ENCODE assay signal across 1 cellular context in genomic region chr7:101173752-101174244, GRCh38.
TF ChIP-seq lines count a peak whose summit lies in the region.

No MANE protein-coding gene starts in this region.

TF ChIP-seq in K562, 482 proteins besides CTCF, POLR2A, EP300 and RAD21 (continued from another document):
- 0 out of 2 replicates have a peak, but pooled peaks have one; percentile 8 for TF ChIP-seq TFAP4 (CRISPR knock-in tag; IDR thresholded peaks at IDR 0.05; ENCODE audit: borderline replicate concordance)
- 0 out of 2 replicates have a peak, but pooled peaks have one; percentile 22 for TF ChIP-seq HDAC2 (IDR thresholded peaks at IDR 0.05)
- peak; percentile 37; the same call in 1 of the 2 replicates for TF ChIP-seq MIER1 (IDR thresholded peaks at IDR 0.05; ENCODE audit: low read depth)
- no peak for TF ChIP-seq TAF15 (IDR thresholded peaks at IDR 0.05; ENCODE audit: low read depth, low read length)
- no peak for TF ChIP-seq ZNF165 (CRISPR knock-in tag; IDR thresholded peaks at IDR 0.05; ENCODE audit: borderline replicate concordance)
- TF ChIP-seq SIRT6 (IDR thresholded peaks at IDR 0.05; ENCODE audit: low read depth, low read length): no peak
- TF ChIP-seq ZNF584 (CRISPR knock-in tag; IDR thresholded peaks at IDR 0.05; ENCODE audit: low read depth): no peak
- no peak for TF ChIP-seq KDM4B (IDR thresholded peaks at IDR 0.05; ENCODE audit: borderline replicate concordance in 2 of 2, low read depth in 1 of 2)
- TF ChIP-seq SUPT5H (IDR thresholded peaks at IDR 0.05): peak; percentile 42; the same call in 1 of the 2 replicates
- TF ChIP-seq OTX1 (CRISPR knock-in tag; IDR thresholded peaks at IDR 0.05): 0 out of 2 replicates have a peak, but pooled peaks have one; percentile 11
- peak; percentile 65 for TF ChIP-seq LCOR (CRISPR knock-in tag; IDR thresholded peaks at IDR 0.05)
